Comparison of ENCODE assay signal across 21 cellular contexts in genomic region chr14:71296184-71296583, GRCh38.
"Had no signal": no experiment of that assay in that cellular context is flagged by ENCODE, and none has a peak within 500 bp of the region (broad histone marks: within the 10 kb centered on the region; RNA-seq: fewer than 3 reads in every experiment).

No MANE protein-coding gene starts in this region.

- H3K4me1 Mint-ChIP-seq: immature natural killer cell had no signal

- FAIRE-seq: islet of Langerhans, kidney had no signal

- H3K36me3 Mint-ChIP-seq: immature natural killer cell, neural progenitor cell, type B pancreatic cell had no signal

- H3K4me3 Mint-ChIP-seq: immature natural killer cell; naive thymus-derived CD8-positive, alpha-beta T cell; nephron; neural progenitor cell; stimulated activated naive CD8-positive, alpha-beta T cell treated with anti-CD3 and anti-CD28 coated beads, Interleukin-15, Interleukin-2, amounts not matched to agents 100 ng/mL and 50 ng/mL, for 24 hours; type B pancreatic cell had no signal

- ATAC-seq: left colon; left lung; lower lobe of right lung; naive thymus-derived CD8-positive, alpha-beta T cell; right lobe of liver had no signal

- H3K9me3 Mint-ChIP-seq: immature natural killer cell; nephron; stimulated activated naive CD8-positive, alpha-beta T cell treated with anti-CD3 and anti-CD28 coated beads, Interleukin-15, Interleukin-2, amounts not matched to agents 100 ng/mL and 50 ng/mL, for 24 hours; type B pancreatic cell had no signal

- H3K27me3 Mint-ChIP-seq: progenitor cell of endocrine pancreas; stimulated activated naive CD8-positive, alpha-beta T cell treated with anti-CD3 and anti-CD28 coated beads, Interleukin-15, Interleukin-2, amounts not matched to agents 100 ng/mL and 50 ng/mL, for 24 hours had no signal

- H3K27ac Mint-ChIP-seq: immature natural killer cell; naive thymus-derived CD8-positive, alpha-beta T cell; nephron; neural progenitor cell; progenitor cell of endocrine pancreas; stimulated activated naive CD8-positive, alpha-beta T cell treated with anti-CD3 and anti-CD28 coated beads, Interleukin-15, Interleukin-2, amounts not matched to agents 100 ng/mL and 50 ng/mL, for 24 hours; type B pancreatic cell had no signal

- DNase-seq: hippocampal formation; immature natural killer cell; kidney; left colon; left lung; lower lobe of right lung; mammary epithelial cell; mesenchymal stem cell; naive thymus-derived CD8-positive, alpha-beta T cell; occipital lobe; ovary; right lobe of liver; stimulated activated CD4-positive, alpha-beta T cell treated with anti-CD3 and anti-CD28 coated beads, Interleukin-1b, Interleukin-23, amount 100 ng/mL, for 48 hours; stimulated activated CD4-positive, alpha-beta T cell treated with anti-CD3 and anti-CD28 coated beads, Interleukin-2, amount 100 ng/mL, for 48 hours; substantia nigra had no signal
